Comparison of ENCODE assay signal across 36 cellular contexts in the genomic region with DNA sequence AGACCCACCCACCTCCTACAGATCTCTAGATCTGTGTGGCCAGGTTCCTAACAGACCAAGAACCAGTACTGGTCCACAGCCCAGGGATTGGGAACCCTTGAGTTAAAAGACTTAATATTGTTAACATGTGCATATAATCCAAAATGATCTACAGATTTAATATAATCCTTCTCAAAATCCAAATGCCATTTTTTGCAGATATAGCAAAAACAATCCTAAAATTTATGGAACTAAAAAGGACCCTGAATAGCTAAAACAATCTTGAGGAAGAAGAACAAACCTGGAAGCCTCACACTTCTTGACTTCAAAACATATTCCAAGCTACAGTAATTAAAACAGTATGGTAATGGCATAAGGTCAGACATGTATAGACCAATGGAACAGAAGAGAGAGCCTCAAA.
"Had no signal": no experiment of that assay in that cellular context is flagged by ENCODE, and none has a peak within 500 bp of the region (broad histone marks: within the 10 kb centered on the region; RNA-seq: fewer than 3 reads in every experiment).

No MANE protein-coding gene starts in this region.

- H3K27ac Mint-ChIP-seq: activated B cell treated with CpG ODN at 0.5 μM for 24 hours; activated CD4-positive, alpha-beta memory T cell treated with anti-CD3 and anti-CD28 coated beads for 36 hours; activated CD4-positive, alpha-beta T cell treated with anti-CD3 and anti-CD28 coated beads, Interleukin-2, amount 10 ng/mL, durations not matched to agents 24 days and 14 days; activated CD8-positive, alpha-beta T cell treated with anti-CD3 and anti-CD28 coated beads for 36 hours; activated naive CD4-positive, alpha-beta T cell treated with anti-CD3 and anti-CD28 coated beads for 36 hours; activated naive CD4-positive, alpha-beta T cell treated with anti-CD3 and anti-CD28 coated beads, Interleukin-2, amount 50 U/mL, for 72 hours; activated naive CD8-positive, alpha-beta T cell treated with anti-CD3 and anti-CD28 coated beads for 36 hours; activated T-cell treated with anti-CD3 and anti-CD28 coated beads, Interleukin-2, amount 50 U/mL, for 72 hours; activated T-helper 1 cell treated with anti-CD3 and anti-CD28 coated beads, Interleukin-12 subunit alpha, Interleukin-12 subunit beta, Interleukin-2, Interleukin-4 antibody, amounts not matched to agents 30 ng/mL and 10 ng/mL and 1 ng/mL, durations not matched to agents 14 hours and 24 hours and 36 hours; activated T-helper 17 cell treated with anti-CD3 and anti-CD28 coated beads, Interleukin-2, amount 50 U/mL, for 72 hours; T-helper 1 cell treated with Interleukin-12 subunit alpha and Interleukin-12 subunit beta and Interleukin-4 antibody, amounts not matched to agents 30 μg/mL and 1 μg/mL, for 36 hours; T-helper 2 cell treated with Interferon-gamma antibody and Interleukin-4, amounts not matched to agents 5 μg/mL and 100 μg/mL, for 36 hours had no signal

- H3K4me3 Mint-ChIP-seq: activated B cell treated with CpG ODN at 0.5 μM for 24 hours; activated CD4-positive, alpha-beta memory T cell treated with anti-CD3 and anti-CD28 coated beads for 36 hours; activated CD4-positive, alpha-beta T cell treated with anti-CD3 and anti-CD28 coated beads, Interleukin-2, amount 10 ng/mL, durations not matched to agents 24 days and 14 days; activated CD8-positive, alpha-beta T cell treated with anti-CD3 and anti-CD28 coated beads for 36 hours; activated naive CD4-positive, alpha-beta T cell treated with anti-CD3 and anti-CD28 coated beads for 36 hours; activated naive CD8-positive, alpha-beta T cell treated with anti-CD3 and anti-CD28 coated beads for 36 hours; activated T-cell treated with anti-CD3 and anti-CD28 coated beads, Interleukin-2, amount 50 U/mL, for 4 hours; activated T-cell treated with anti-CD3 and anti-CD28 coated beads, Interleukin-2, amount 50 U/mL, for 72 hours; activated T-helper 1 cell treated with anti-CD3 and anti-CD28 coated beads, Interleukin-12 subunit alpha, Interleukin-12 subunit beta, Interleukin-2, Interleukin-4 antibody, amounts not matched to agents 30 ng/mL and 10 ng/mL and 1 ng/mL, durations not matched to agents 14 hours and 24 hours and 36 hours; activated T-helper 17 cell treated with anti-CD3 and anti-CD28 coated beads, Interleukin-2, amount 50 U/mL, for 72 hours; T-helper 1 cell treated with Interleukin-12 subunit alpha and Interleukin-12 subunit beta and Interleukin-4 antibody, amounts not matched to agents 30 μg/mL and 1 μg/mL, for 36 hours; T-helper 2 cell treated with Interferon-gamma antibody and Interleukin-4, amounts not matched to agents 5 μg/mL and 100 μg/mL, for 36 hours had no signal

- DNase-seq: activated B cell treated with CpG ODN at 0.5 μM for 24 hours; activated CD4-positive, alpha-beta memory T cell treated with anti-CD3 and anti-CD28 coated beads for 36 hours; activated CD4-positive, alpha-beta T cell treated with anti-CD3 and anti-CD28 coated beads for 4 hours; activated CD4-positive, alpha-beta T cell treated with anti-CD3 and anti-CD28 coated beads, Interleukin-2, amount 10 ng/mL, durations not matched to agents 24 days and 14 days; activated CD4-positive, alpha-beta T cell treated with anti-CD3 and anti-CD28 coated beads, Interleukin-2, amount 50 U/mL, for 1 hour; activated CD4-positive, alpha-beta T cell treated with anti-CD3 and anti-CD28 coated beads, Interleukin-2, amount 50 U/mL, for 4 hours; activated CD4-positive, CD25-positive, alpha-beta regulatory T cell treated with anti-CD3 and anti-CD28 coated beads, Interleukin-2, amount 50 U/mL, for 72 hours; activated CD8-positive, alpha-beta memory T cell treated with anti-CD3 and anti-CD28 coated beads, Interleukin-2, amount 50 U/mL, for 4 hours; activated CD8-positive, alpha-beta T cell treated with anti-CD3 and anti-CD28 coated beads for 36 hours; activated effector memory CD4-positive, alpha-beta T cell treated with anti-CD3 and anti-CD28 coated beads, Interleukin-2, amount 50 U/mL, for 16 hours; activated gamma-delta T cell treated with Interleukin-2 at 50 U/mL for 16 hours; activated naive CD4-positive, alpha-beta T cell; activated naive CD4-positive, alpha-beta T cell treated with anti-CD3 and anti-CD28 coated beads for 36 hours; activated naive CD4-positive, alpha-beta T cell treated with anti-CD3 and anti-CD28 coated beads, Interleukin-2, amount 50 U/mL, for 16 hours; activated naive CD8-positive, alpha-beta T cell treated with anti-CD3 and anti-CD28 coated beads for 36 hours; activated T-cell treated with anti-CD3 and anti-CD28 coated beads for 4 hours; activated T-cell treated with anti-CD3 and anti-CD28 coated beads, Interleukin-2, amount 50 U/mL, for 1 hour; activated T-cell treated with anti-CD3 and anti-CD28 coated beads, Interleukin-2, amount 50 U/mL, for 4 hours; activated T-cell treated with anti-CD3 and anti-CD28 coated beads, Interleukin-2, amount 50 U/mL, for 72 hours; adrenal gland; amniotic stem cell; aorta; body of pancreas; brain microvascular endothelial cell; central memory CD4-positive, alpha-beta T cell; T-helper 2 cell; T-helper 9 cell had no signal

- H3K9me3 Mint-ChIP-seq: activated CD4-positive, alpha-beta memory T cell treated with anti-CD3 and anti-CD28 coated beads for 36 hours; activated CD4-positive, alpha-beta T cell treated with anti-CD3 and anti-CD28 coated beads, Interleukin-2, amount 10 ng/mL, durations not matched to agents 24 days and 14 days; activated CD8-positive, alpha-beta T cell treated with anti-CD3 and anti-CD28 coated beads for 36 hours; activated naive CD4-positive, alpha-beta T cell treated with anti-CD3 and anti-CD28 coated beads for 36 hours; activated naive CD8-positive, alpha-beta T cell treated with anti-CD3 and anti-CD28 coated beads for 36 hours; activated T-helper 1 cell treated with anti-CD3 and anti-CD28 coated beads, Interleukin-12 subunit alpha, Interleukin-12 subunit beta, Interleukin-2, Interleukin-4 antibody, amounts not matched to agents 30 ng/mL and 10 ng/mL and 1 ng/mL, durations not matched to agents 14 hours and 24 hours and 36 hours; activated T-helper 17 cell treated with anti-CD3 and anti-CD28 coated beads, Interleukin-2, amount 50 U/mL, for 72 hours; T-helper 1 cell treated with Interleukin-12 subunit alpha and Interleukin-12 subunit beta and Interleukin-4 antibody, amounts not matched to agents 30 μg/mL and 1 μg/mL, for 36 hours; T-helper 2 cell treated with Interferon-gamma antibody and Interleukin-4, amounts not matched to agents 5 μg/mL and 100 μg/mL, for 36 hours had no signal

- H3K27ac ChIP-seq: adrenal gland, body of pancreas, brain microvascular endothelial cell, breast epithelium, VCaP had no signal

- H3K36me3 ChIP-seq: adrenal gland, brain microvascular endothelial cell, breast epithelium had no signal

- H3K9me3 ChIP-seq: adrenal gland, body of pancreas, breast epithelium had no signal

- H3K4me1 ChIP-seq: adrenal gland, body of pancreas, breast epithelium had no signal

- H3K4me1 Mint-ChIP-seq: activated B cell treated with CpG ODN at 0.5 μM for 24 hours; activated CD4-positive, alpha-beta T cell treated with anti-CD3 and anti-CD28 coated beads, Interleukin-2, amount 10 ng/mL, durations not matched to agents 24 days and 14 days; activated naive CD8-positive, alpha-beta T cell treated with anti-CD3 and anti-CD28 coated beads for 36 hours; activated T-helper 17 cell treated with anti-CD3 and anti-CD28 coated beads, Interleukin-2, amount 50 U/mL, for 72 hours had no signal

- H3K27me3 ChIP-seq: adrenal gland, body of pancreas, brain microvascular endothelial cell, breast epithelium had no signal

- H3K36me3 Mint-ChIP-seq: activated CD4-positive, alpha-beta memory T cell treated with anti-CD3 and anti-CD28 coated beads for 36 hours; activated naive CD4-positive, alpha-beta T cell treated with anti-CD3 and anti-CD28 coated beads, Interleukin-2, amount 50 U/mL, for 72 hours; activated naive CD8-positive, alpha-beta T cell treated with anti-CD3 and anti-CD28 coated beads for 36 hours had no signal

- H3K4me3 ChIP-seq: adrenal gland, body of pancreas, breast epithelium had no signal

- FAIRE-seq: astrocyte, TTC549 had no signal

- ATAC-seq: activated CD8-positive, alpha-beta T cell treated with anti-CD3 and anti-CD28 coated beads for 36 hours; activated naive CD4-positive, alpha-beta T cell treated with anti-CD3 and anti-CD28 coated beads, Interleukin-2, amount 50 U/mL, for 72 hours; activated T-cell treated with anti-CD3 and anti-CD28 coated beads, Interleukin-2, amount 50 U/mL, for 4 hours; activated T-cell treated with anti-CD3 and anti-CD28 coated beads, Interleukin-2, amount 50 U/mL, for 72 hours; activated T-helper 17 cell treated with anti-CD3 and anti-CD28 coated beads, Interleukin-2, amount 50 U/mL, for 72 hours; body of pancreas had no signal
